8 cellular contexts compared by ENCODE assay signal in genomic region chr20:32483351-32484220, GRCh38.
DNase-seq lines count a peak whose midpoint lies in the region; ATAC-seq lines count a peak whose summit lies in the region.

No MANE protein-coding gene starts in this region.

- H3K9me3 Mint-ChIP-seq in activated CD8-positive, alpha-beta T cell treated with anti-CD3 and anti-CD28 coated beads, Interleukin-2, amount 10 ng/mL, durations not matched to agents 7 days and 5 days (ENCODE audit: insufficient read depth): no peaks in the 10 kb centered on the region

- H3K14ac ChIP-seq in mesenchymal stem cell (ENCODE audit: low read length in 2 of 2): peak overlapping the region; percentile 65 to 89

- H2BK5ac ChIP-seq in mesenchymal stem cell (ENCODE audit: low read depth, low read length, poor library complexity, severe bottlenecking): peak overlapping the region; percentile 78

- CTCF ChIA-PET in activated CD8-positive, alpha-beta T cell treated with anti-CD3 and anti-CD28 coated beads, Interleukin-2, amount 10 ng/mL, durations not matched to agents 7 days and 5 days (lab: Charles Lee): interaction anchor here (1.2 to 3.1 kb wide), 3 partner anchors 25 to 168 kb away, joined by 4 to 14 read pairs (median 12); no protein-coding TSS in a partner anchor

- H3K27ac ChIP-seq in effector memory CD4-positive, alpha-beta T cell (ENCODE audit: insufficient read depth, low read length, poor library complexity, severe bottlenecking): peak overlapping the region; percentile 67
- H3K27ac ChIP-seq in mesenchymal stem cell (ENCODE audit: low read length, poor library complexity, severe bottlenecking): peak overlapping the region; percentile 90

- no peak overlapping the region for H2AK5ac ChIP-seq in mesenchymal stem cell (ENCODE audit: low read length, severe bottlenecking)

- DNase-seq in AG08395 (ENCODE audit: low spot score) (peak; percentile 65), NCI-H774 (lab: John Stamatoyannopoulos, UW) (peak; percentile 85), mesenchymal stem cell (peak; percentile 86)
- DNase-seq in activated CD8-positive, alpha-beta T cell treated with anti-CD3 and anti-CD28 coated beads, Interleukin-2, amount 10 ng/mL, durations not matched to agents 7 days and 5 days: peak; percentile 45
- DNase-seq in effector memory CD4-positive, alpha-beta T cell: peak; percentile 60 to 65 (median 65)
- DNase-seq in stimulated activated CD8-positive, alpha-beta memory T cell treated with anti-CD3 and anti-CD28 coated beads, Interleukin-15, amount 100 ng/mL, for 24 hours (ENCODE audit: low read depth): peak; percentile 18

- no peak overlapping the region for H3K27ac Mint-ChIP-seq in activated CD8-positive, alpha-beta T cell treated with anti-CD3 and anti-CD28 coated beads, Interleukin-2, amount 10 ng/mL, durations not matched to agents 7 days and 5 days

- peaks cover 5% of the 10 kb centered on the region for H3K79me1 ChIP-seq in mesenchymal stem cell (replicated peaks; ENCODE audit: low read length, poor library complexity, severe bottlenecking)

- H2AFZ ChIP-seq in mesenchymal stem cell (ENCODE audit: low read depth, low read length): peak overlapping the region; percentile 59

- POLR2A ChIA-PET in activated CD8-positive, alpha-beta T cell treated with anti-CD3 and anti-CD28 coated beads, Interleukin-2, amount 10 ng/mL, durations not matched to agents 7 days and 5 days (lab: Charles Lee): no interaction called here

- H3K9ac ChIP-seq in mesenchymal stem cell (ENCODE audit: low read length): peak overlapping the region; percentile 58

- peak overlapping the region; percentile 84 for H2BK15ac ChIP-seq in mesenchymal stem cell (ENCODE audit: low read depth, poor library complexity, severe bottlenecking)

- H3K4me1 Mint-ChIP-seq in activated CD8-positive, alpha-beta T cell treated with anti-CD3 and anti-CD28 coated beads, Interleukin-2, amount 10 ng/mL, durations not matched to agents 7 days and 5 days (ENCODE audit: low read depth): peaks cover 23% of the 10 kb centered on the region

- peak overlapping the region; percentile 90 to 95 for H3K18ac ChIP-seq in mesenchymal stem cell (ENCODE audit: low read depth in 1 of 2, low read length in 2 of 2)

- peak overlapping the region; percentile 87 for H4K91ac ChIP-seq in mesenchymal stem cell (ENCODE audit: low read length)

- H3K9me3 ChIP-seq in effector memory CD4-positive, alpha-beta T cell (ENCODE audit: control insufficient read depth, low read length): no peaks in the 10 kb centered on the region
- peaks cover 5% of the 10 kb centered on the region for H3K9me3 ChIP-seq in mesenchymal stem cell (ENCODE audit: control insufficient read depth, low read length)

- peaks cover 6% of the 10 kb centered on the region for H3K36me3 ChIP-seq in effector memory CD4-positive, alpha-beta T cell (ENCODE audit: control insufficient read depth, insufficient read depth, low read length)
- no peaks in the 10 kb centered on the region for H3K36me3 ChIP-seq in mesenchymal stem cell (ENCODE audit: control insufficient read depth in 1 of 2, insufficient read depth in 2 of 2, low read depth in 1 of 2, low read length in 2 of 2)

- peaks cover 21% of the 10 kb centered on the region for H3K4me1 ChIP-seq in effector memory CD4-positive, alpha-beta T cell (ENCODE audit: control insufficient read depth, insufficient read depth, low read length, poor library complexity, severe bottlenecking)
- peaks cover 26% of the 10 kb centered on the region for H3K4me1 ChIP-seq in mesenchymal stem cell (ENCODE audit: control insufficient read depth, insufficient read depth, low read depth, low read length)

- H2BK120ac ChIP-seq in mesenchymal stem cell (ENCODE audit: low read depth, low read length): peak overlapping the region; percentile 96

- peak overlapping the region; percentile 16 for H4K8ac ChIP-seq in mesenchymal stem cell (ENCODE audit: low read length)

- no peaks in the 10 kb centered on the region for H3K27me3 Mint-ChIP-seq in activated CD8-positive, alpha-beta T cell treated with anti-CD3 and anti-CD28 coated beads, Interleukin-2, amount 10 ng/mL, durations not matched to agents 7 days and 5 days (ENCODE audit: low read depth)

- peak overlapping the region in 1 of 2 experiments; percentile 88 for H2BK12ac ChIP-seq in mesenchymal stem cell (ENCODE audit: low read length in 2 of 2)

- peak overlapping the region; percentile 72 for H3K4me3 ChIP-seq in effector memory CD4-positive, alpha-beta T cell (ENCODE audit: insufficient read depth, low read depth, low read length, poor library complexity, severe bottlenecking)
- H3K4me3 ChIP-seq in mesenchymal stem cell (ENCODE audit: insufficient read depth in 1 of 2, low read depth in 1 of 2, low read length in 2 of 2): peak overlapping the region; percentile 78 to 83

- peak overlapping the region; percentile 98 for H3K4me2 ChIP-seq in mesenchymal stem cell (ENCODE audit: low read length, poor library complexity, severe bottlenecking)

- no peaks in the 10 kb centered on the region for H3K27me3 ChIP-seq in effector memory CD4-positive, alpha-beta T cell (replicated peaks; ENCODE audit: control insufficient read depth, insufficient read depth, low read length, poor library complexity, severe bottlenecking)
- H3K27me3 ChIP-seq in mesenchymal stem cell (ENCODE audit: control insufficient read depth in 1 of 2, insufficient read depth in 1 of 2, low read length in 2 of 2): peaks cover 0 to 5% of the 10 kb centered on the region in 2 experiments

- 1% methylated on average over 38 of the region's 79 CpGs for WGBS in mesenchymal stem cell

- peak overlapping the region; percentile 68 for H3K4me3 Mint-ChIP-seq in activated CD8-positive, alpha-beta T cell treated with anti-CD3 and anti-CD28 coated beads, Interleukin-2, amount 10 ng/mL, durations not matched to agents 7 days and 5 days

- H3K23ac ChIP-seq in mesenchymal stem cell (ENCODE audit: low read length in 2 of 2): peak overlapping the region in 1 of 2 experiments; percentile 87

- peak overlapping the region; percentile 5 to 92 for H3K4ac ChIP-seq in mesenchymal stem cell (ENCODE audit: low read depth in 1 of 2, low read length in 2 of 2)

- H3K36me3 Mint-ChIP-seq in activated CD8-positive, alpha-beta T cell treated with anti-CD3 and anti-CD28 coated beads, Interleukin-2, amount 10 ng/mL, durations not matched to agents 7 days and 5 days (ENCODE audit: low read depth): peaks cover 17% of the 10 kb centered on the region

- ATAC-seq in HG02798 (IDR thresholded peaks at IDR 0.05; ENCODE audit: poor library complexity, unreplicated experiment) (peak; percentile 38), GM18868 (IDR thresholded peaks at IDR 0.05; ENCODE audit: unreplicated experiment) (no peak)
- peak; percentile 34 for ATAC-seq in activated CD8-positive, alpha-beta T cell treated with anti-CD3 and anti-CD28 coated beads, Interleukin-2, amount 10 ng/mL, durations not matched to agents 7 days and 5 days

Comparison
In these comparisons a context has a peak if more than half of its experiments do, and no peak if none do; other contexts are left out.
1. DNase-seq: peak in every context shown above with its lines; median percentile 86 in mesenchymal stem cell; 85 in NCI-H774; 65 in AG08395; 65 in effector memory CD4-positive, alpha-beta T cell; 45 in activated CD8-positive, alpha-beta T cell treated with anti-CD3 and anti-CD28 coated beads, Interleukin-2, amount 10 ng/mL, durations not matched to agents 7 days and 5 days; 18 in stimulated activated CD8-positive, alpha-beta memory T cell treated with anti-CD3 and anti-CD28 coated beads, Interleukin-15, amount 100 ng/mL, for 24 hours.